8 cellular contexts compared by ENCODE assay signal in genomic region chr1:161226759-161227158, GRCh38. TPM values are rescaled to one million over a fixed set of nuclear protein-coding genes. Genes with fewer than 3 reads are reported as not detected.
DNase-seq lines count a peak whose midpoint lies in the region; ATAC-seq and TF ChIP-seq lines count a peak whose summit lies in the region.

No MANE protein-coding gene starts in this region.

- peak; percentile 58 for DNase-seq in DMS 273 (lab: John Stamatoyannopoulos, UW; ENCODE audit: unreplicated experiment)
- DNase-seq in DMS 273 treated with DMSO at 0.1 percent for 48 hours (lab: John Stamatoyannopoulos, UW): no peak
- DNase-seq in T-cell: no peak
- DNase-seq in fibroblast of villous mesenchyme (ENCODE audit: low read depth): no peak
- DNase-seq in effector CD8-positive, alpha-beta T cell (lab: John Stamatoyannopoulos, UW): no peak
- no peak for DNase-seq in HEK293T (ENCODE audit: extremely low spot score)

- H3K9me3 Mint-ChIP-seq in T-cell: no peaks in the 10 kb centered on the region

- CTCF ChIA-PET in T-cell (lab: Charles Lee): interaction anchor here (0.5 to 3.0 kb wide), 16 partner anchors 15 to 162 kb away, joined by 3 to 76 read pairs (median 7); partner anchors contain the start of genes B4GALT3 (in 1 of the 2), DEDD (in 1 of the 2), NDUFS2 (in 1 of the 2) and PCP4L1 (in 1 of the 2)
- CTCF ChIA-PET in HEK293T (lab: Yijun Ruan, JAX): interaction anchor here (0.5 to 2.7 kb wide), 11 partner anchors 14 to 155 kb away, joined by 3 to 10 read pairs (median 4); partner anchors contain the start of genes ADAMTS4 and NDUFS2

- POLR2A ChIA-PET in T-cell (lab: Charles Lee): no interaction called here
- POLR2A ChIA-PET in HEK293T (lab: Yijun Ruan, JAX): interaction anchor here (0.9 kb wide), 1 partner anchor 25 kb away, joined by 3 read pairs; the partner anchor contains the start of gene NDUFS2

- peak overlapping the region; percentile 89 to 100 (median 99) for H3K4me3 Mint-ChIP-seq in T-cell

- ATAC-seq in T-cell (replicated peaks in 1 of 4) (no peak), HG03025 (IDR thresholded peaks at IDR 0.05; ENCODE audit: low FRiP score, unreplicated experiment) (no peak)

- peaks cover 35 to 45% (median 36%) of the 10 kb centered on the region in 3 donors for H3K4me1 Mint-ChIP-seq in T-cell

- H3K4me3 ChIP-seq in fibroblast of villous mesenchyme (ENCODE audit: low read depth, low read length): peak overlapping the region; percentile 73
- peak overlapping the region in 6 of 7 experiments; percentile 51 to 91 (median 66) for H3K4me3 ChIP-seq in skin epidermis

- TF ChIP-seq CTCF in fibroblast of villous mesenchyme (IDR thresholded peaks at IDR 0.05; ENCODE audit: insufficient read depth, low read depth, low read length): no peak

- H3K36me3 Mint-ChIP-seq in T-cell: peaks cover 17% of the 10 kb centered on the region

- H3K27ac Mint-ChIP-seq in T-cell: peak overlapping the region; percentile 53 to 78

- no peaks in the 10 kb centered on the region for H3K27me3 Mint-ChIP-seq in T-cell

- peak overlapping the region in 16 of 21 experiments; percentile 55 to 88 (median 84) for H3K27ac ChIP-seq in skin epidermis

TF ChIP-seq in HEK293T, 16 proteins besides CTCF, POLR2A, EP300 and RAD21:
- no peak for TF ChIP-seq FOXA1 (IDR thresholded peaks at IDR 0.05)
- TF ChIP-seq CTBP1 (IDR thresholded peaks at IDR 0.05; ENCODE audit: borderline replicate concordance): no peak
- no peak for TF ChIP-seq TARDBP (IDR thresholded peaks at IDR 0.05)
- no peak for TF ChIP-seq L3MBTL2 (conservative IDR thresholded peaks at IDR 0.05)
- TF ChIP-seq ARNT (IDR thresholded peaks at IDR 0.05): no peak
- TF ChIP-seq NFRKB (IDR thresholded peaks at IDR 0.05): no peak
- no peak for TF ChIP-seq ELF4 (IDR thresholded peaks at IDR 0.05)
- no peak for TF ChIP-seq FOXM1 (IDR thresholded peaks at IDR 0.05; ENCODE audit: borderline replicate concordance)
- no peak for TF ChIP-seq HDGF (IDR thresholded peaks at IDR 0.05; ENCODE audit: borderline replicate concordance)
- TF ChIP-seq ZNF384 (IDR thresholded peaks at IDR 0.05): no peak
- TF ChIP-seq PKNOX1 (IDR thresholded peaks at IDR 0.05): no peak
- no peak for TF ChIP-seq BHLHE40 (IDR thresholded peaks at IDR 0.05; ENCODE audit: borderline replicate concordance)
- no peak for TF ChIP-seq SUZ12 (IDR thresholded peaks at IDR 0.05)
- TF ChIP-seq FOXK2 (IDR thresholded peaks at IDR 0.05): no peak

RNA-seq across cellular contexts. Expression of gene TOMM40L, which starts 0.9 kb away (rescaled TPM):
- 10 to 100 TPM in 4 of 5 donors, 1 to 10 TPM in 1; 6.3 to 12.2 (median 11.0) TPM for total RNA-seq in T-cell
- 10.0 and 13.4 TPM in 2 replicates for total RNA-seq in fibroblast of villous mesenchyme

RNA-seq across cellular contexts. Expression of gene APOA2, which starts 3.3 kb away (rescaled TPM):
- total RNA-seq in T-cell (1 to 10 TPM in 3 of 5 donors, not detected in 2; 2.2 to 5.5 (median 3.7) TPM), fibroblast of villous mesenchyme (not detected in 2 replicates)

RNA-seq across cellular contexts. Expression of gene NR1I3, which starts 11.2 kb away (rescaled TPM):
- total RNA-seq in T-cell: not detected
- not detected in 2 replicates for total RNA-seq in fibroblast of villous mesenchyme

RNA-seq across cellular contexts. Expression of gene FCER1G, which starts 11.7 kb away (rescaled TPM):
- total RNA-seq in T-cell (1 to 10 TPM; 2.5 to 5.2 (median 3.5) TPM), fibroblast of villous mesenchyme (0.43 TPM in 1 of 2 replicates, not detected in the other)

RNA-seq across cellular contexts. Expression of gene NDUFS2, which starts 24.6 kb away (rescaled TPM):
- total RNA-seq in T-cell (10 to 100 TPM; 57.3 to 92.2 (median 88.2) TPM), fibroblast of villous mesenchyme (105 and 117 TPM in 2 replicates)
